8 cellular contexts compared by ENCODE assay signal in the genomic region with DNA sequence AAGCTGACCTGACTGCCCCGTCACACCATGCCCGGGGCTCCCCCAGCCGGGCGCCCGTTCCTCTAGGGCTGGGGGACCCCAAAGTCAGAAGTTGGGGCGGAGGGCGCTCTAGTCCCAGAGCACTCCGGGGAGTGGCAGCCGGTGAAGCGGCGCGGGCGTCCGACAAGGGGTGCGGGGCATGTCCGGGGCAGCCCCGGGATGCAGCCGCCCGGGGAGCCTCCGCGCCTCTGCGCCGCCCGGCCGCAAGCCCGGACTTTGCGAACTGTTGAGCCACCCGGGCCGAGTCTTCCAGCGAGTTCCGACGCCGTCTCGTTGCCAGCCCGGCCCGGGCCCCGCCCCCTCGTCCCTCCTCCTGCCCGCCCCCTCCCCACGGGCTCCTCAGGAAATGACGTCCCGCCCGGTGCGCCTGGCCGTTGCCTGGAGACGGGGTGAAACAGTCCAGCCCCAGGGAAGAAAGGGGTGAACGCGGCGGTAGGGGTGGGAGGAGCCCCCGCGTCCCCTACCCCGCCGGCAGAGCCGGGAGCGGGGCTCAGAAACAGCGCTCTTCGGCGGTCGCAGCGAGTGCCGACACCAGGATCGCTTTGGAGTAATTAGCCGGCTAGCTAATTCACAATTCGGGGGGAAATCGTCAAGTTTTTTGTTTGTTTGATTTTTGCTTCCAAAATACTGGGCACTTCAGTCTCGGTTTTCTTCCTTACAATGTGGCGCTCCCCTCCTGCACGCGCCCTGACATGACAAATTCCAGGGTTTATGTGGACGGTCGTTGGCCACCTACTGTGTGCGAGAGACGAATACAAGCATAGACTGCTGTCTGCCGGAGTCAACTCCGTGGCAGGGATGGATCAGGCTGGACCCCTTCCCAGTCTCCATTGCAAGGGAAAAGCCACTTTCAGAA. TPM values are rescaled to one million over a fixed set of nuclear protein-coding genes. Genes with fewer than 3 reads are reported as not detected.
DNase-seq lines count a peak whose midpoint lies in the region; ATAC-seq and TF ChIP-seq lines count a peak whose summit lies in the region.

A gene (minus strand): TSS at position 287 of the 895 bp plus-strand sequence. CDS start 672 bp downstream, outside the sequence.

- no peaks in the 10 kb centered on the region for H3K27me3 ChIP-seq in lung (ENCODE audit: control insufficient read depth, insufficient read depth)

- DNase-seq in AG08396 (ENCODE audit: low spot score): peak; percentile 97
- DNase-seq in NCI-H82 treated with DMSO at 0.1 percent for 48 hours (lab: John Stamatoyannopoulos, UW; ENCODE audit: unreplicated experiment): peak; percentile 35
- peak; percentile 91 for DNase-seq in activated CD8-positive, alpha-beta memory T cell treated with anti-CD3 and anti-CD28 coated beads for 24 hours
- peak; percentile 89 for DNase-seq in effector CD8-positive, alpha-beta T cell (lab: John Stamatoyannopoulos, UW)
- DNase-seq in lung (ENCODE audit: low spot score): peak; percentile 93
- peak; percentile 88 to 90 for DNase-seq in stimulated activated CD4-positive, alpha-beta T cell treated with anti-CD3 and anti-CD28 coated beads, Interleukin-4, amount 100 ng/mL, for 4 hours

- TF ChIP-seq CTCF in lung (IDR thresholded peaks at IDR 0.05; ENCODE audit: control extremely low read depth, extremely low read depth): no peak

- H3K9me3 ChIP-seq in lung (ENCODE audit: control insufficient read depth in 2 of 2, insufficient read depth in 1 of 2, low read length in 1 of 2): peaks cover 0 to 4% of the 10 kb centered on the region in 2 donors

- H3K36me3 ChIP-seq in lung (ENCODE audit: control insufficient read depth in 2 of 2, insufficient read depth in 2 of 2, low read length in 2 of 2): no peaks in the 10 kb centered on the region

- peak within 1 kb of the TSS in 1 of 2 donors; percentile 41 for H3K27ac ChIP-seq in lung (ENCODE audit: low read depth in 1 of 2, low read length in 1 of 2)

- H3K4me3 ChIP-seq in lung: peak within 1 kb of the TSS; percentile 47

- 1% methylated on average over 58 to 75 of the region's 75 CpGs for WGBS in lung, 2 donors

- H3K4me1 ChIP-seq in lung (ENCODE audit: control insufficient read depth in 2 of 2, insufficient read depth in 2 of 2, low read length in 2 of 2): peaks cover 0 to 10% of the 10 kb centered on the region in 2 donors

- ATAC-seq in GM19324 (IDR thresholded peaks at IDR 0.05; ENCODE audit: low FRiP score, unreplicated experiment) (peak; percentile 78), HG03558 (IDR thresholded peaks at IDR 0.05; ENCODE audit: extremely low read depth, unreplicated experiment) (peak; percentile 47), lung (ENCODE audit: insufficient read depth, low FRiP score) (peak; percentile 94)

RNA-seq across cellular contexts. Expression of the gene that starts here (rescaled TPM):
- 10 to 100 TPM in 1 of 2 donors, 1 to 10 TPM in 1; 6.6 to 11.7 TPM for total RNA-seq in lung
- polyA plus RNA-seq in lung: 1 to 10 TPM; 3.1 to 4.5 TPM

Comparison
In these comparisons a context has a peak if more than half of its experiments do, and no peak if none do; other contexts are left out.
1. DNase-seq: peak in every context shown above with its lines; median percentile 97 in AG08396; 93 in lung; 91 in activated CD8-positive, alpha-beta memory T cell treated with anti-CD3 and anti-CD28 coated beads for 24 hours; 89 in effector CD8-positive, alpha-beta T cell; 89 in stimulated activated CD4-positive, alpha-beta T cell treated with anti-CD3 and anti-CD28 coated beads, Interleukin-4, amount 100 ng/mL, for 4 hours; 35 in NCI-H82 treated with DMSO at 0.1 percent for 48 hours.